In the genomic region with DNA sequence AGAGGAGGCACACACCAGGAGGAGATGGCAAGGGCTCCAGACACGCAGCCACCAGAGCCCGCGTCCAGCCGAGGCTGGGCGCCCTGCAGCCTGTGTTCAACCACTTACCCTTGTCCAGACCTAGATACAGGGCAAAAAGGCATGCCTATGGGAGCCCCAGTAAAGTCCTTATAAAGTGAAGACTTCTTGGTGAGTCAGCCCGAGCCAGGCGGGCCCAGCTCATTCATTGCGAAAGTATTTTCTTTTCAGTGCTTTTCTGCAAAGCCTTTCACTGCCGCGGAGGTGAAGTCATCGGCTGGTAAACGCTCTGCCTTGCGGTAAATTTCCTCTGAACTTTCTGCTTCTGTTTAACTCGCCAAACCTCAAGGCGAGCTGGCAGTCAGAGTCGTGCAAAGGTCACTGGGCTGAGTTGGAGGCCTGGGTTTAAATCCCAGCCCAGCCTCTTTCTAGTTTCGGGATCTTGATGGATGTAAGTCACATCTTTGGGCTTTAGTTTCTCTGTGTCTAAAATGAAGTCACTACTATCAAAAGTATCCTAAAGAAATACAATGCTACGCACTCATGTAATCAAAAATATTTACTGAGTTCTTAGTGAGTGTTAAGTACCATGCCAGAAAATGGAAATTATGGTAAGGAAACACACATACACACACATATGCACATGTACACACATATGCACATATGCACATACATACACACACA, we compare ENCODE assay signal across 8 cellular contexts. TPM values are rescaled to one million over a fixed set of nuclear protein-coding genes. Genes with fewer than 3 reads are reported as not detected.
DNase-seq lines count a peak whose midpoint lies in the region; ATAC-seq, FAIRE-seq and TF ChIP-seq lines count a peak whose summit lies in the region.

No MANE protein-coding gene starts in this region.

- H3K4me3 ChIP-seq in AG04450 (ENCODE audit: low read depth, low read length): no peak overlapping the region
- H3K4me3 ChIP-seq in HFF-Myc (replicated peaks; ENCODE audit: low read depth, low read length): peak overlapping the region; percentile 18
- H3K4me3 ChIP-seq in ascending aorta: peak overlapping the region in 1 of 2 donors; percentile 6
- H3K4me3 ChIP-seq in keratinocyte (ENCODE audit: control insufficient read depth in 2 of 3, extremely low read depth in 1 of 3, insufficient read depth in 2 of 3, low read depth in 1 of 3, low read length in 3 of 3): no peak overlapping the region

- FAIRE-seq in keratinocyte (lab: Jason Lieb, UNC): peak; percentile 84

- intact Hi-C loops in ascending aorta (cut with DNase I): loop anchor here (1.0 to 2.0 kb wide), 5 partner anchors 12 to 108 kb away; partner anchors contain the start of genes ALDH4A1 and IFFO2

- TF ChIP-seq CTCF in AG04450 (IDR thresholded peaks at IDR 0.05; ENCODE audit: low read depth, low read length): no peak
- TF ChIP-seq CTCF in HFF-Myc (IDR thresholded peaks at IDR 0.05; ENCODE audit: low read depth, low read length, missing control alignments): no peak
- TF ChIP-seq CTCF in ascending aorta (IDR thresholded peaks at IDR 0.05): no peak
- no peak for TF ChIP-seq CTCF in keratinocyte (optimal IDR thresholded peaks at IDR 0.05 in 1 of 3, IDR thresholded peaks at IDR 0.05 in 1 of 3, conservative IDR thresholded peaks at IDR 0.05 in 1 of 3; ENCODE audit: extremely low read depth in 1 of 3, insufficient read depth in 2 of 3, low read length in 3 of 3)

- POLR2A ChIA-PET in AG04450 (lab: Yijun Ruan, JAX): interaction anchor here (1.2 kb wide), 1 partner anchor 55 kb away, joined by 5 read pairs; the partner anchor contains the start of gene IFFO2

- no peaks in the 10 kb centered on the region for H3K79me2 ChIP-seq in keratinocyte (ENCODE audit: control insufficient read depth, insufficient read depth, low read length)

- ATAC-seq in HG03196 (IDR thresholded peaks at IDR 0.05; ENCODE audit: unreplicated experiment) (no peak), GM19467 (IDR thresholded peaks at IDR 0.05; ENCODE audit: unreplicated experiment) (no peak)

- H3K4me1 ChIP-seq in ascending aorta (peaks cover 17 to 24% of the 10 kb centered on the region in 2 donors), keratinocyte (ENCODE audit: control insufficient read depth, extremely low read depth, insufficient read depth, low read length) (peaks cover 36% of the 10 kb centered on the region)

- H3K9me1 ChIP-seq in keratinocyte (ENCODE audit: control insufficient read depth, extremely low read depth, insufficient read depth, low read length): peaks cover 2% of the 10 kb centered on the region

- H3K36me3 ChIP-seq in ascending aorta: no peaks in the 10 kb centered on the region
- no peaks in the 10 kb centered on the region for H3K36me3 ChIP-seq in keratinocyte (ENCODE audit: control insufficient read depth in 2 of 2, extremely low read depth in 1 of 2, insufficient read depth in 2 of 2, low read length in 2 of 2)

- dilution Hi-C loops in keratinocyte (cut with MboI; ENCODE audit: extremely low pct_ligation_motif_present, low sequenced_read_pairs): no loop called here

- H3K27me3 ChIP-seq in AG04450 (ENCODE audit: control insufficient read depth, insufficient read depth, low read length) (no peaks in the 10 kb centered on the region), ascending aorta (no peaks in the 10 kb centered on the region), keratinocyte (ENCODE audit: control insufficient read depth, extremely low read depth, insufficient read depth, low read length) (no peaks in the 10 kb centered on the region)

- peak overlapping the region; percentile 92 for H3K27ac ChIP-seq in AG04450 (ENCODE audit: low read depth, low read length)
- H3K27ac ChIP-seq in ascending aorta: peak overlapping the region; percentile 85 to 92
- peak overlapping the region; percentile 84 for H3K27ac ChIP-seq in keratinocyte (ENCODE audit: control insufficient read depth, insufficient read depth, low read length)

- no peak overlapping the region for H2AFZ ChIP-seq in keratinocyte (ENCODE audit: control insufficient read depth, low read length)

- H3K9ac ChIP-seq in keratinocyte (ENCODE audit: control insufficient read depth, extremely low read depth, insufficient read depth, low read length): peak overlapping the region; percentile 54

- H3K9me3 ChIP-seq in AG04450 (ENCODE audit: control insufficient read depth, insufficient read depth, low read length) (no peaks in the 10 kb centered on the region), ascending aorta (no peaks in the 10 kb centered on the region), keratinocyte (ENCODE audit: control insufficient read depth, low read depth, low read length) (no peaks in the 10 kb centered on the region)

- no peaks in the 10 kb centered on the region for H4K20me1 ChIP-seq in keratinocyte (ENCODE audit: control insufficient read depth, extremely low read depth, insufficient read depth, low read length)

- DNase-seq in AG04450 (ENCODE audit: low read depth, low spot score): peak; percentile 92
- DNase-seq in HFF-Myc (ENCODE audit: extremely low read depth, low read depth): peak; percentile 89
- DNase-seq in T-helper 1 cell: peak in 3 of 5 donors; percentile 16 to 85 (median 21)
- DNase-seq in ascending aorta (ENCODE audit: low spot score in 2 of 2): peak; percentile 63 to 95
- DNase-seq in keratinocyte (ENCODE audit: low read depth, low spot score): peak; percentile 64
- DNase-seq in stimulated activated CD4-positive, alpha-beta T cell treated with anti-CD3 and anti-CD28 coated beads, Interleukin-2, amount 100 ng/mL, for 24 hours: peak; percentile 81 to 83

- CTCF ChIA-PET in AG04450 (lab: Charles Lee): interaction anchor here (0.7 to 2.7 kb wide), 4 partner anchors 54 to 104 kb away, joined by 3 to 13 read pairs (median 6); partner anchors contain the start of gene IFFO2

- peak overlapping the region; percentile 62 for H3K4me2 ChIP-seq in keratinocyte (ENCODE audit: control insufficient read depth, extremely low read depth, insufficient read depth, low read depth, low read length)

RNA-seq across cellular contexts. Expression of gene IFFO2, which starts 54.7 kb away (rescaled TPM):
- 6.8 and 7.8 TPM in 2 replicates for polyA plus RNA-seq in AG04450 (2011; rRNA removed)
- polyA minus RNA-seq in AG04450 (2011; rRNA and poly(A)+ RNA removed): 13.7 and 15.2 TPM in 2 replicates
- 131 TPM for total RNA-seq in ascending aorta
- polyA plus RNA-seq in keratinocyte: 55.0 to 61.5 TPM (median 57.9 TPM) in 3 replicates
- polyA plus RNA-seq in keratinocyte (2011; ENCODE audit: low read depth): 124 TPM
- polyA plus RNA-seq in keratinocyte (2011; cell fraction: cytosol; rRNA removed): 43.0 and 79.6 TPM in 2 replicates
- 145 and 193 TPM in 2 replicates for polyA plus RNA-seq in keratinocyte (2011; cell fraction: nucleus; rRNA removed)
- polyA plus RNA-seq in keratinocyte (2012; ENCODE audit: low replicate concordance): 72.9 and 75.0 TPM in 2 replicates
- polyA minus RNA-seq in keratinocyte: 106 to 194 TPM (median 118 TPM) in 3 replicates
- polyA minus RNA-seq in keratinocyte (2011; cell fraction: cytosol; rRNA and poly(A)+ RNA removed): 127 TPM
- polyA minus RNA-seq in keratinocyte (2011; cell fraction: nucleus; rRNA and poly(A)+ RNA removed): 82.3 and 144 TPM in 2 replicates

Comparison
In these comparisons a context has a peak if more than half of its experiments do, and no peak if none do; other contexts are left out.
1. DNase-seq: peak in every context shown above with its lines; median percentile 92 in AG04450; 89 in HFF-Myc; 82 in stimulated activated CD4-positive, alpha-beta T cell treated with anti-CD3 and anti-CD28 coated beads, Interleukin-2, amount 100 ng/mL, for 24 hours; 79 in ascending aorta; 64 in keratinocyte; 21 in T-helper 1 cell.